In the genomic region with DNA sequence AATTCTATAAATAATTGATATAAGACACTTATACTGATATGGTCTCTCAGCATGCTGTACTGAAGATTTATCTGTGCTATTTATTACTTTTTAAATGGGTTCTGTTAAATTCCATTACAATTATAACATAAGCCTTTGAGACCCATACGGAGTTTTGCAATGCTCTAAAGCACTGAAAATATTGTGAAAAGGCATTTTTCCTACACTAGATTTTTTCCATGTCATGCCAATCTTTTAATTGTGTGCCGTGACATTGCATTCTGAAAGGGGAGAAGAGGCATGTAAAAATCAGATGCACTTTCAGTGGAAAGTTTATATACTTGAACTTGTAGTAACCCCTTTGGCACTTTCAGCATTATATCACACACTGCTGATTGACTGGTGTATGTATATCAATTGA, we compare ENCODE assay signal across 32 cellular contexts. TPM values are rescaled to one million over a fixed set of nuclear protein-coding genes. Genes with fewer than 3 reads are reported as not detected.
DNase-seq lines count a peak whose midpoint lies in the region; ATAC-seq and TF ChIP-seq lines count a peak whose summit lies in the region.
"Had no signal": no experiment of that assay in that cellular context is flagged by ENCODE, and none has a peak within 500 bp of the region (broad histone marks: within the 10 kb centered on the region; RNA-seq: fewer than 3 reads in every experiment).

No MANE protein-coding gene starts in this region.

- H3K9me3 ChIP-seq in gastroesophageal sphincter (no peaks in the 10 kb centered on the region), subcutaneous abdominal adipose tissue (ENCODE audit: control insufficient read depth in 5 of 5, low read length in 5 of 5) (no peaks in the 10 kb centered on the region)
- H3K9me3 ChIP-seq: Caco-2, mucosa of descending colon, ovary had no signal

- TF ChIP-seq POLR2A in gastroesophageal sphincter (IDR thresholded peaks at IDR 0.05): no peak

- H3K27ac ChIP-seq in gastroesophageal sphincter (no peak overlapping the region), subcutaneous abdominal adipose tissue (ENCODE audit: low read depth, low read length) (peak overlapping the region; percentile 56)
- H3K27ac ChIP-seq: ovary, SK-N-MC had no signal

- H3K4me3 ChIP-seq in gastroesophageal sphincter (no peak overlapping the region), subcutaneous abdominal adipose tissue (ENCODE audit: low read depth in 1 of 5, low read length in 5 of 5) (no peak overlapping the region)
- H3K4me3 ChIP-seq: coronary artery, mucosa of descending colon, ovary, SK-N-MC had no signal

- H3K36me3 ChIP-seq in gastroesophageal sphincter: peaks cover 0 to 4% of the 10 kb centered on the region in 2 donors
- H3K36me3 ChIP-seq in subcutaneous abdominal adipose tissue (ENCODE audit: control insufficient read depth in 5 of 5, insufficient read depth in 5 of 5, low read length in 5 of 5): peaks cover 5 to 34% (median 17%) of the 10 kb centered on the region in 5 donors
- H3K36me3 ChIP-seq: ovary had no signal

- TF ChIP-seq CTCF in gastroesophageal sphincter (IDR thresholded peaks at IDR 0.05): no peak

- H3K9ac ChIP-seq in subcutaneous abdominal adipose tissue (ENCODE audit: low read length in 5 of 5): peak overlapping the region in 1 of 5 donors; percentile 37

- H3K4me1 ChIP-seq in gastroesophageal sphincter (no peaks in the 10 kb centered on the region), subcutaneous abdominal adipose tissue (ENCODE audit: control insufficient read depth in 5 of 5, insufficient read depth in 5 of 5, low read length in 5 of 5) (peaks cover 0 to 36% (median 30%) of the 10 kb centered on the region in 5 donors)
- H3K4me1 ChIP-seq: Caco-2 had no signal

- no peak for TF ChIP-seq EP300 in gastroesophageal sphincter (IDR thresholded peaks at IDR 0.05)

- DNase-seq in EH (ENCODE audit: low read depth): peak; percentile 85
- no peak for DNase-seq in NCI-H187 treated with DMSO at 0.1 percent for 48 hours (lab: John Stamatoyannopoulos, UW)
- DNase-seq in DMS53 treated with DMSO at 0.1 percent for 48 hours (lab: John Stamatoyannopoulos, UW; ENCODE audit: unreplicated experiment): no peak
- DNase-seq: activated CD4-positive, alpha-beta T cell treated with anti-CD3 and anti-CD28 coated beads, Interleukin-2, amount 50 U/mL, for 1 hour; activated CD4-positive, CD25-positive, alpha-beta regulatory T cell; activated gamma-delta T cell treated with Interleukin-2 at 50 U/mL for 16 hours; activated naive CD8-positive, alpha-beta T cell treated with anti-CD3 and anti-CD28 coated beads, Interleukin-2, amount 10 ng/mL, durations not matched to agents 7 days and 5 days; activated T-cell treated with anti-CD3 and anti-CD28 coated beads, Interleukin-2, amount 50 U/mL, for 24 hours; C1 segment of cervical spinal cord; Caco-2; caudate nucleus; DMS53; effector memory CD8-positive, alpha-beta T cell; erythroblast; GF-D8; mucosa of descending colon; NCI-H1092; NCI-H1694 treated with DMSO at 0.1 percent for 48 hours; NCI-H2171; NCI-H524; NK-92 treated with Interleukin-12 subunit alpha and Interleukin-12 subunit beta, amount 100 ng/mL, for 24 hours; ovary; PC-3; small intestine; stimulated activated CD4-positive, alpha-beta T cell treated with anti-CD3 and anti-CD28 coated beads, Interleukin-1b, Interleukin-23, amount 100 ng/mL, for 48 hours; stimulated activated naive CD8-positive, alpha-beta T cell treated with anti-CD3 and anti-CD28 coated beads, Interleukin-15, Interleukin-2, amounts not matched to agents 100 U/mL and 50 U/mL, for 24 hours had no signal

- 63 to 66% methylated on average over 2 of the region's 2 CpGs for WGBS in gastroesophageal sphincter (ENCODE audit: low coverage in 1 of 2), 2 donors

- H3K27me3 ChIP-seq in gastroesophageal sphincter (no peaks in the 10 kb centered on the region), subcutaneous abdominal adipose tissue (ENCODE audit: control insufficient read depth in 5 of 5, insufficient read depth in 4 of 5, low read length in 5 of 5) (no peaks in the 10 kb centered on the region)
- H3K27me3 ChIP-seq: ovary had no signal

- ATAC-seq in SK-N-SH treated with all-trans-retinoic acid at 6 μM for 48 hours (peak; percentile 40), gastroesophageal sphincter (peak; percentile 8), HG02798 (IDR thresholded peaks at IDR 0.05; ENCODE audit: poor library complexity, unreplicated experiment) (no peak)
- ATAC-seq: effector memory CD8-positive, alpha-beta T cell; mucosa of descending colon; PC-3; stimulated activated naive CD8-positive, alpha-beta T cell treated with anti-CD3 and anti-CD28 coated beads, Interleukin-15, Interleukin-2, amounts not matched to agents 100 U/mL and 50 U/mL, for 24 hours had no signal

TF ChIP-seq in SK-N-SH treated with all-trans-retinoic acid at 6 μM for 48 hours, 23 proteins besides CTCF, POLR2A, EP300 and RAD21:
- TF ChIP-seq ISL1 (CRISPR knock-in tag; IDR thresholded peaks at IDR 0.05): peak; percentile 66
- no peak for TF ChIP-seq PPARA (CRISPR knock-in tag; IDR thresholded peaks at IDR 0.05; ENCODE audit: borderline replicate concordance)

RNA-seq across cellular contexts. Expression of gene EFEMP1, which starts 46.5 kb away (rescaled TPM):
- total RNA-seq in gastroesophageal sphincter: 100 to 1,000 TPM in 1 of 4 donors, 10 to 100 TPM in 3; 70.5 to 141 (median 91.9) TPM
- total RNA-seq: activated naive CD8-positive, alpha-beta T cell treated with anti-CD3 and anti-CD28 coated beads, Interleukin-2, amount 10 ng/mL, durations not matched to agents 7 days and 5 days; Caco-2 had no signal
